In the genomic region with DNA sequence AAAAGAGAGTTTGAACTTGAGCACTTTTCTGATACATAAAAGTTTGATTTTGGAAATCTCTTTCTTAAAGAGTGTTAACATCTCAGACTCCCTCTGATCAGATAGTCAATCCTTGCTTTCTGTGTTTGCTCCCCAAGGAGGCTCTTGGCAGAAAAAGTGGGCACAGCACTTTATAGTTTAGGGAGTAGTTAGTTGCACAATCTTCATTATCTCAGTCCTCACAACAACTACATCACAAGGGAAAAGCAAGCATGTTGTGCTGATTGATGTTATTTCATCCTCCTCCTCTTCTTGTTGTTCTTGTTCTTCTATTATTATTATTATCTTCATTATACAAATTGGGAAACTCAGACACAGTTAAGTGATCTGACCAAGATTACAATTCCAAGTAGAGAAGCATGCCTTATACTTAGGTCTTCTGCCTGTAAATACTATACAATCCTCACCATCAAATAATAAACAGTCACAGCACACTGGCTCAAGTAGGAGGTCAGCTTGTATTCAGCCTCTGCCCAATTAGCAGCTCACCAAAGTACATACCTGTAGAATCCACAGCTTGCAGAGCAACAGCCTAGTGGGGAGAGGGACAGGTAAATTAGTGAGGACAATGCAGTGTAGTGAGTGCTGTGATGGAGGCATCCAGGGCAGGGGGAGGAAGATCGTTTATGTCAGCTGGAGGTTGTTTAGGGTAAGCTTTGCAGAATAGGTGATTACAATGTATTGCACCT, we compare ENCODE assay signal across 19 cellular contexts.
DNase-seq lines count a peak whose midpoint lies in the region; ATAC-seq and TF ChIP-seq lines count a peak whose summit lies in the region.
"Had no signal": no experiment of that assay in that cellular context is flagged by ENCODE, and none has a peak within 500 bp of the region (broad histone marks: within the 10 kb centered on the region; RNA-seq: fewer than 3 reads in every experiment).

No MANE protein-coding gene starts in this region.

- ATAC-seq in GM23338 (peak; percentile 90), HG02852 (IDR thresholded peaks at IDR 0.05; ENCODE audit: unreplicated experiment) (no peak)

- no peak overlapping the region for H3K4me2 ChIP-seq in GM23338
- H3K4me2 ChIP-seq in OCI-LY3 (ENCODE audit: low read length): peak overlapping the region; percentile 36; the same call in 1 of the 2 replicates

- H3K9me3 ChIP-seq in OCI-LY3 (ENCODE audit: insufficient read depth, low read length): no peaks in the 10 kb centered on the region
- H3K9me3 ChIP-seq: SJCRH30 had no signal

- peaks cover 14% of the 10 kb centered on the region; the same call in 2 of the 3 replicates for H3K4me1 Mint-ChIP-seq in GM23338
- H3K4me1 Mint-ChIP-seq: CD4-positive, CD25-positive, alpha-beta regulatory T cell had no signal

- peak overlapping the region; percentile 14; the same call in 1 of the 3 replicates for H3K4me3 Mint-ChIP-seq in GM23338
- H3K4me3 Mint-ChIP-seq: CD4-positive, CD25-positive, alpha-beta regulatory T cell had no signal

- H3K27me3 ChIP-seq in GM23338 (ENCODE audit: insufficient read depth) (no peaks in the 10 kb centered on the region), OCI-LY3 (ENCODE audit: low read depth, low read length) (no peaks in the 10 kb centered on the region), brain microvascular endothelial cell (replicated peaks) (no peaks in the 10 kb centered on the region)
- H3K27me3 ChIP-seq: SJCRH30 had no signal

- no peak overlapping the region for H3K9ac ChIP-seq in OCI-LY3 (ENCODE audit: low read length)

- no peaks in the 10 kb centered on the region for H3K27me3 Mint-ChIP-seq in GM23338 (ENCODE audit: insufficient read depth, low read depth, poor library complexity)
- H3K27me3 Mint-ChIP-seq: CD4-positive, CD25-positive, alpha-beta regulatory T cell had no signal

- no peaks in the 10 kb centered on the region for H4K20me1 ChIP-seq in GM23338 (replicated peaks; ENCODE audit: insufficient read depth)
- H4K20me1 ChIP-seq in OCI-LY3 (ENCODE audit: insufficient read depth, low read length): no peaks in the 10 kb centered on the region

- H3K4me1 ChIP-seq in GM23338 (ENCODE audit: insufficient read depth) (peaks cover 12% of the 10 kb centered on the region; the same call in 1 of the 2 replicates), OCI-LY3 (ENCODE audit: low read length) (peaks cover 11% of the 10 kb centered on the region)

- H3F3A ChIP-seq in GM23338 (replicated peaks; ENCODE audit: low read depth): no peaks in the 10 kb centered on the region

- no peaks in the 10 kb centered on the region; the same call in 1 of the 2 replicates for H3K9me2 ChIP-seq in GM23338 (ENCODE audit: insufficient read depth)

- no peak overlapping the region for H3K4me3 ChIP-seq in GM23338
- no peak overlapping the region for H3K4me3 ChIP-seq in OCI-LY3 (ENCODE audit: low read length)
- H3K4me3 ChIP-seq in brain microvascular endothelial cell (ENCODE audit: low read depth, low read length): no peak overlapping the region
- H3K4me3 ChIP-seq: SJCRH30 had no signal

- no peaks in the 10 kb centered on the region for H3K36me3 Mint-ChIP-seq in GM23338 (ENCODE audit: low read depth)
- H3K36me3 Mint-ChIP-seq: CD4-positive, CD25-positive, alpha-beta regulatory T cell had no signal

- H3K27ac ChIP-seq in C4-2B (peak overlapping the region; percentile 58; the same call in 1 of the 2 replicates), GM23338 (ENCODE audit: low read depth) (no peak overlapping the region), OCI-LY3 (ENCODE audit: low read length) (no peak overlapping the region), brain microvascular endothelial cell (no peak overlapping the region)

- H2AFZ ChIP-seq in GM23338 (no peak overlapping the region), OCI-LY3 (ENCODE audit: low read depth, low read length) (no peak overlapping the region)

- DNase-seq in GM23338 (ENCODE audit: low spot score) (no peak), iPS-NIHi7 (ENCODE audit: extremely low spot score) (peak; percentile 38), brain microvascular endothelial cell (no peak)
- DNase-seq in stimulated activated CD4-positive, alpha-beta T cell treated with anti-CD3 and anti-CD28 coated beads, Interleukin-2, amount 100 ng/mL, for 24 hours: no peak
- DNase-seq: AML-193; Calu3; CD4-positive, CD25-positive, alpha-beta regulatory T cell; DMS53; HCEC 1CT; KBM-7; NCI-H1436 treated with DMSO at 0.1 percent for 48 hours; NCI-H2081 treated with DMSO at 0.1 percent for 48 hours; NCI-H526; NK-92 treated with Interleukin-12 subunit alpha and Interleukin-12 subunit beta, amount 100 ng/mL, for 24 hours; RPMI8226 had no signal

- H3K27ac Mint-ChIP-seq in GM23338: no peak overlapping the region
- H3K27ac Mint-ChIP-seq: CD4-positive, CD25-positive, alpha-beta regulatory T cell had no signal

- TF ChIP-seq CTCF in C4-2B (conservative IDR thresholded peaks at IDR 0.05) (no peak), GM23338 (conservative IDR thresholded peaks at IDR 0.05; ENCODE audit: low read depth in 2 of 2) (no peak), OCI-LY3 (IDR thresholded peaks at IDR 0.05; ENCODE audit: low read depth, low read length) (no peak), brain microvascular endothelial cell (IDR thresholded peaks at IDR 0.05; ENCODE audit: low read depth, low read length, missing control alignments) (no peak)

- H3K79me2 ChIP-seq in GM23338 (replicated peaks; ENCODE audit: insufficient read depth): no peaks in the 10 kb centered on the region
- no peaks in the 10 kb centered on the region for H3K79me2 ChIP-seq in OCI-LY3 (ENCODE audit: low read length)

- H3K36me3 ChIP-seq in GM23338 (ENCODE audit: insufficient read depth): no peaks in the 10 kb centered on the region
- H3K36me3 ChIP-seq in OCI-LY3 (replicated peaks; ENCODE audit: low read depth, low read length): no peaks in the 10 kb centered on the region
- H3K36me3 ChIP-seq in brain microvascular endothelial cell (replicated peaks): no peaks in the 10 kb centered on the region
- H3K36me3 ChIP-seq: SJCRH30 had no signal

- H3K9me3 Mint-ChIP-seq in GM23338: no peaks in the 10 kb centered on the region; the same call in 2 of the 3 replicates

- in situ Hi-C loops in brain microvascular endothelial cell (cut with HindIII; ENCODE audit: low pct_ligation_motif_present, low sequenced_read_pairs): no loop called here

TF ChIP-seq in GM23338, 12 proteins besides CTCF, POLR2A, EP300 and RAD21 (continues in another document):
- TF ChIP-seq STAT1 (IDR thresholded peaks at IDR 0.05; ENCODE audit: unreplicated experiment) (no peak), ZNF114 (CRISPR knock-in tag; IDR thresholded peaks at IDR 0.05) (no peak), POLR2AphosphoS5 (IDR thresholded peaks at IDR 0.05; ENCODE audit: low read depth) (no peak), NANOG (IDR thresholded peaks at IDR 0.05; ENCODE audit: borderline replicate concordance) (no peak)
